In the genomic region with DNA sequence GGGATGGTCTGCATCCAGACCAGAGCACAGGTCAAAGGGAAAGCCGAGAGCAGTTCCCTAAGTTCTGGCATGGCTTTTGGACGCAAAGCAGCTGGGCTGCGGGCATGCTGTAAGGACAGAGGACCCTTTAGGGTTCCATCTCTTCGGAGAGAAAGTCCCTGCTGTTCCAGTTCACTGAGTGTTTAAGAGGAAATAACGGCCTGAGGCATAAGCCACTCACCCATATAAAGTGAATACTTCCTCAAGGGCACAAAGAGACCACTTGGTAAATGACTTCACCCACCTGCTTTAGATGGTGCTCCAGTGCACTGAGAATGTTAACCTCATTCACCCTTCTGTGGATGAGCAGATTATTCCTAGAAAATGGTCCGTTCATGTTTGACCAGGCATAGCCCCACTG, we compare ENCODE assay signal across 25 cellular contexts.
"Had no signal": no experiment of that assay in that cellular context is flagged by ENCODE, and none has a peak within 500 bp of the region (broad histone marks: within the 10 kb centered on the region; RNA-seq: fewer than 3 reads in every experiment).

No MANE protein-coding gene starts in this region.

- DNase-seq: activated CD4-positive, alpha-beta T cell treated with anti-CD3 and anti-CD28 coated beads for 36 hours; activated CD4-positive, alpha-beta T cell treated with anti-CD3 and anti-CD28 coated beads, Interleukin-2, amount 50 U/mL, for 4 hours; activated CD8-positive, alpha-beta memory T cell treated with anti-CD3 and anti-CD28 coated beads for 24 hours; activated CD8-positive, alpha-beta memory T cell treated with anti-CD3 and anti-CD28 coated beads, Interleukin-2, amount 50 U/mL, for 4 hours; activated naive CD4-positive, alpha-beta T cell; activated T-cell treated with anti-CD3 and anti-CD28 coated beads, Interleukin-2, amount 50 U/mL, for 24 hours; adrenal gland; brain microvascular endothelial cell; central memory CD4-positive, alpha-beta T cell; dermis blood vessel endothelial cell; effector CD8-positive, alpha-beta T cell; foreskin keratinocyte; hippocampal formation; kidney glomerular epithelial cell; left ventricle myocardium inferior; nephron progenitor cell; pancreas; psoas muscle; stimulated activated CD4-positive, alpha-beta T cell treated with anti-CD3 and anti-CD28 coated beads, Interleukin-4, amount 100 ng/mL, for 24 hours; substantia nigra; T-helper 9 cell; thyroid gland; upper lobe of right lung had no signal

- ATAC-seq: activated CD4-positive, alpha-beta T cell treated with anti-CD3 and anti-CD28 coated beads for 36 hours; activated T-helper 17 cell treated with anti-CD3 and anti-CD28 coated beads, Interleukin-2, amount 50 U/mL, for 72 hours; foreskin keratinocyte; pancreas; psoas muscle; upper lobe of right lung; WTC11 had no signal
